Comparison of ENCODE assay signal across 1 cellular context in the genomic region with DNA sequence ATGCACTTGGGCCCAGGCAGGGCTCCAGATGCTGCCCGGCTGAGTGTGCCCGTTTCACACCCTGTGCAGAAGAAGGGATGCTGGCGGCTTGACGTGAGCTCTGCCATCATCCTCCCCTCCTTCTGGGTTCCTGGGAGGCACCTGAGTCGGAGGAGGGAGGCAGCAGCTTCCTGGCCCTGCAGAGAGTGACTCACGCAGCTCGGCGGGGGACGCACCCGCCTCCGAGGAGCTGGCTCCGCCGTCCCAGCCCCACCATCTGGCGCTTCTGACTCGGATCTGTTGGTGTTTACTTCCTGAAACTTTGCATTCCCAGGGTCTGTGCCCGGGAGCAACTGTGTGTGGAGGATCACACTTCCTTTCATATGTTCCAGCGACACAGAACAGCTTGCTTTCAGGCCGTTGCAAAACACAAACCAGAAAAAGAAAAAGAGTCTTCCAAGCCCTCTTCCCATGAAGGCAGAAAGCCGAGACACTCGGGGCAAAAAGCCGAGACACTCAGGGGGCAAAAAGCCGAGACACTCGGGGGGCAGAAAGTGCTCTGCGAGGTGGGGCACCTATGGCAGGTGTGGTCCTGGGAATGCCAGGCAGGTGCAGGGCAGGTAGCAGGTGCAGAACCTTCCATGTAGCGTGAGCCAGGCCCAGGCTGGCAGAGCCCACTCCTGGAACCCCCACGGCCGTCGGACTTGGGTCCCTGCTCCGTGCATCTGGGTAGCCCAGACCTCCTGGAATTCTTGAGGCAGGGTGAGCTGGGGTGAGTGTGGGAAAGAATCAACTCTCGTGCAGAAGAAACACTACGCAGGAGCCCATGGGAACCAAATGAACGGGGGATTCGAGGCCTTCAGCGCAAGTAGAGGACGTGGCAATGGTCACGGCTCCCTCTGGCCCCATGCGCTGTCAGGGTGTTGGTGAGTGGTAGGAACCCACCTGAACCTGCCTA.
TF ChIP-seq lines count a peak whose summit lies in the region.

No MANE protein-coding gene starts in this region.

TF ChIP-seq in HEK293, 187 proteins besides CTCF, POLR2A, EP300 and RAD21 (continued from another document):
- TF ChIP-seq ZNF768 (tag by site-specific recombination; IDR thresholded peaks at IDR 0.05), result no peak
- no peak for TF ChIP-seq ZBTB48 (tag by site-specific recombination; IDR thresholded peaks at IDR 0.05)
- TF ChIP-seq KLF10 (tag by site-specific recombination; IDR thresholded peaks at IDR 0.05), result no peak
- 0 out of 2 replicates have a peak, but pooled peaks have one; percentile 33 for TF ChIP-seq ZBTB17 (tag by site-specific recombination; IDR thresholded peaks at IDR 0.05)
- TF ChIP-seq FEZF1 (tag by site-specific recombination; IDR thresholded peaks at IDR 0.05), result no peak
- no peak for TF ChIP-seq BCL6B (tag by site-specific recombination; IDR thresholded peaks at IDR 0.05)
- TF ChIP-seq ZFP69B (tag by site-specific recombination; IDR thresholded peaks at IDR 0.05), result no peak
- no peak for TF ChIP-seq ZNF416 (tag by site-specific recombination; IDR thresholded peaks at IDR 0.05)
- TF ChIP-seq ZNF341 (tag by site-specific recombination; IDR thresholded peaks at IDR 0.05; ENCODE audit: low read depth), result peak; percentile 60; the same call in 1 of the 2 replicates
- TF ChIP-seq GLIS1 (tag by site-specific recombination; IDR thresholded peaks at IDR 0.05), result peak; percentile 94
- TF ChIP-seq ZIC2 (tag by site-specific recombination; IDR thresholded peaks at IDR 0.05), result peak; percentile 90
- peak; percentile 58 for TF ChIP-seq ZFHX2 (tag by site-specific recombination; conservative IDR thresholded peaks at IDR 0.05)
- TF ChIP-seq, protein P1, sequence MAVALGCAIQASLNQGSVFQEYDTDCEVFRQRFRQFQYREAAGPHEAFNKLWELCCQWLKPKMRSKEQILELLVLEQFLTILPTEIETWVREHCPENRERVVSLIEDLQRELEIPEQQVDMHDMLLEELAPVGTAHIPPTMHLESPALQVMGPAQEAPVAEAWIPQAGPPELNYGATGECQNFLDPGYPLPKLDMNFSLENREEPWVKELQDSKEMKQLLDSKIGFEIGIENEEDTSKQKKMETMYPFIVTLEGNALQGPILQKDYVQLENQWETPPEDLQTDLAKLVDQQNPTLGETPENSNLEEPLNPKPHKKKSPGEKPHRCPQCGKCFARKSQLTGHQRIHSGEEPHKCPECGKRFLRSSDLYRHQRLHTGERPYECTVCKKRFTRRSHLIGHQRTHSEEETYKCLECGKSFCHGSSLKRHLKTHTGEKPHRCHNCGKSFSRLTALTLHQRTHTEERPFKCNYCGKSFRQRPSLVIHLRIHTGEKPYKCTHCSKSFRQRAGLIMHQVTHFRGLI (tag by site-specific recombination; IDR thresholded peaks at IDR 0.05), result peak; percentile 52; the same call in 1 of the 2 replicates
- TF ChIP-seq GLIS2 (tag by site-specific recombination; IDR thresholded peaks at IDR 0.05), result peak; percentile 51; the same call in 1 of the 2 replicates
- TF ChIP-seq PATZ1 (tag by site-specific recombination; IDR thresholded peaks at IDR 0.05), result peak; percentile 29; the same call in 1 of the 2 replicates
TF ChIP-seq in HEK293: peak in this region for 15.
